Comparison of ENCODE assay signal across 14 cellular contexts in genomic region chr2:106163948-106164580, GRCh38. TPM values are rescaled to one million over a fixed set of nuclear protein-coding genes. Genes with fewer than 3 reads are reported as not detected.
DNase-seq lines count a peak whose midpoint lies in the region; ATAC-seq, FAIRE-seq and TF ChIP-seq lines count a peak whose summit lies in the region.
"Had no signal": no experiment of that assay in that cellular context is flagged by ENCODE, and none has a peak within 500 bp of the region (broad histone marks: within the 10 kb centered on the region; RNA-seq: fewer than 3 reads in every experiment).

No MANE protein-coding gene starts in this region.

- H3F3A ChIP-seq in PC-9 (ENCODE audit: insufficient read depth, low read depth) = peaks cover 31% of the 10 kb centered on the region

- TF ChIP-seq POLR2A in HepG2 (IDR thresholded peaks at IDR 0.05; ENCODE audit: insufficient read depth in 1 of 2, low read depth in 2 of 2, low read length in 2 of 2) (no peak), right lobe of liver (IDR thresholded peaks at IDR 0.05) (no peak), thyroid gland (IDR thresholded peaks at IDR 0.05) (no peak)

- H3K27ac ChIP-seq in HepG2 (ENCODE audit: extremely low read length, insufficient read depth, low read length) (no peak overlapping the region), right lobe of liver (no peak overlapping the region), PC-9 (peak overlapping the region; percentile 87), thyroid gland (peak overlapping the region in 2 of 3 donors; percentile 29 to 32)
- H3K27ac ChIP-seq: RWPE1 had no signal

- TF ChIP-seq CTCF in HepG2 (CRISPR knock-in tag; IDR thresholded peaks at IDR 0.05) = no peak
- no peak for TF ChIP-seq CTCF in right lobe of liver (IDR thresholded peaks at IDR 0.05)
- TF ChIP-seq CTCF in PC-9 (conservative IDR thresholded peaks at IDR 0.05) = no peak
- TF ChIP-seq CTCF in fibroblast of mammary gland (conservative IDR thresholded peaks at IDR 0.05; ENCODE audit: control insufficient read depth, insufficient read depth, low read depth, low read length) = no peak
- TF ChIP-seq CTCF in thyroid gland (IDR thresholded peaks at IDR 0.05) = no peak

- no peaks in the 10 kb centered on the region for H3K9me3 ChIP-seq in HepG2 (ENCODE audit: low read length)
- no peaks in the 10 kb centered on the region for H3K9me3 ChIP-seq in right lobe of liver
- no peaks in the 10 kb centered on the region for H3K9me3 ChIP-seq in PC-9 (ENCODE audit: insufficient read depth, low read depth)
- no peaks in the 10 kb centered on the region for H3K9me3 ChIP-seq in thyroid gland

- H2AFZ ChIP-seq in HepG2 (ENCODE audit: low read length) (no peak overlapping the region), PC-9 (no peak overlapping the region)

- H3K36me3 ChIP-seq in HepG2 (replicated peaks in 1 of 2; ENCODE audit: control insufficient read depth in 1 of 2, insufficient read depth in 2 of 2, low read length in 2 of 2) = peaks cover 21 to 50% of the 10 kb centered on the region in 2 experiments
- no peaks in the 10 kb centered on the region for H3K36me3 ChIP-seq in right lobe of liver
- H3K36me3 ChIP-seq in PC-9 (ENCODE audit: low read depth) = 0 out of 2 replicates have a peak, but pooled peaks cover 10% of the 10 kb centered on the region
- H3K36me3 ChIP-seq in thyroid gland = no peaks in the 10 kb centered on the region

- no peak overlapping the region for H3K4me3 ChIP-seq in HepG2 (replicated peaks in 1 of 3; ENCODE audit: insufficient read depth in 1 of 3, low read depth in 2 of 3, low read length in 3 of 3)
- no peak overlapping the region for H3K4me3 ChIP-seq in right lobe of liver
- peak overlapping the region; percentile 22; the same call in 1 of the 2 replicates for H3K4me3 ChIP-seq in PC-9
- no peak overlapping the region for H3K4me3 ChIP-seq in fibroblast of mammary gland (ENCODE audit: control insufficient read depth, low read depth, low read length)
- no peak overlapping the region for H3K4me3 ChIP-seq in thyroid gland (replicated peaks in 1 of 3)

- intact Hi-C loops in HepG2 (cut with micrococcal nuclease; ENCODE audit: unreplicated experiment) = no loop called here
- intact Hi-C loops in right lobe of liver (cut with DNase I) = no loop called here
- intact Hi-C loops in PC-9 (cut with micrococcal nuclease; ENCODE audit: unreplicated experiment) = no loop called here
- intact Hi-C loops in thyroid gland (cut with DNase I) = no loop called here

- in situ Hi-C loops in HepG2 (cut with HindIII; ENCODE audit: extremely low pct_ligation_motif_present, low pct_unique_long_range_greater_than_20kb) = no loop called here

- TF ChIP-seq EP300 in HepG2 (IDR thresholded peaks at IDR 0.05; ENCODE audit: low read depth in 2 of 2, low read length in 2 of 2) = no peak
- TF ChIP-seq EP300 in HepG2 (CRISPR knock-in tag; IDR thresholded peaks at IDR 0.05; ENCODE audit: borderline replicate concordance) = no peak

- no peak for TF ChIP-seq RAD21 in HepG2 (CRISPR knock-in tag; IDR thresholded peaks at IDR 0.05)

- no TSS peak for BruUV-seq in HepG2 (replicated peaks; lab: Mats Ljungman, UMichigan)
- BruUV-seq in PC-9 (replicated peaks; lab: Mats Ljungman, UMichigan) = no TSS peak

- no peak overlapping the region for H3K4me2 ChIP-seq in HepG2 (ENCODE audit: low read depth, low read length)
- peak overlapping the region; percentile 77 for H3K4me2 ChIP-seq in PC-9

- H3K4me1 ChIP-seq in HepG2 (ENCODE audit: insufficient read depth, low read length) (peaks cover 22% of the 10 kb centered on the region), right lobe of liver (no peaks in the 10 kb centered on the region), PC-9 (replicated peaks; ENCODE audit: insufficient read depth) (peaks cover 49% of the 10 kb centered on the region), thyroid gland (peaks cover 23 to 27% of the 10 kb centered on the region in 2 donors)

- ATAC-seq in HepG2 (no peak), right lobe of liver (no peak)

- no peaks in the 10 kb centered on the region for H3K9me2 ChIP-seq in PC-9 (ENCODE audit: insufficient read depth)

- CTCF ChIA-PET in HepG2 (lab: Yijun Ruan, JAX; ENCODE audit: low intra/inter-chr PET ratio, low total read pairs) = no interaction called here
- CTCF ChIA-PET in PC-9 (lab: Charles Lee) = no interaction called here

- FAIRE-seq in HepG2 (lab: Jason Lieb, UNC) = peak; percentile 12
- FAIRE-seq: keratinocyte had no signal

- DNase-seq in HepG2 (ENCODE audit: low spot score) = no peak
- DNase-seq in right lobe of liver = no peak
- DNase-seq in PC-9 = no peak
- peak; percentile 22 for DNase-seq in fibroblast of mammary gland (ENCODE audit: low read depth)
- no peak for DNase-seq in thyroid gland
- no peak for DNase-seq in 8988T
- DNase-seq in NCI-H2171 treated with DMSO at 0.1 percent for 48 hours (lab: John Stamatoyannopoulos, UW) = no peak
- no peak for DNase-seq in HCEC 1CT
- DNase-seq: anterior cingulate cortex; NCI-H1092 treated with DMSO at 0.1 percent for 48 hours; NCI-H446; stimulated activated CD4-positive, alpha-beta T cell treated with anti-CD3 and anti-CD28 coated beads, Interleukin-2, amount 100 ng/mL, for 48 hours had no signal

- H4K20me1 ChIP-seq in HepG2 (ENCODE audit: insufficient read depth, low read length) (no peaks in the 10 kb centered on the region), PC-9 (ENCODE audit: insufficient read depth) (no peaks in the 10 kb centered on the region)

- WGBS in HepG2 (ENCODE audit: low lambda C conversion rate) = 77% methylated on average over 6 of the region's 6 CpGs
- WGBS in right lobe of liver (ENCODE audit: insufficient coverage, low coverage, low lambda C conversion rate, missing lambda C conversion rate) = 62% methylated on average over 5 of the region's 6 CpGs
- whole genome bisulfite sequencing in thyroid gland, 2 donors = 60 to 68% methylated on average over 6 of the region's 6 CpGs

- H3K79me2 ChIP-seq in HepG2 (ENCODE audit: insufficient read depth, low read length) (peaks cover 26% of the 10 kb centered on the region), PC-9 (ENCODE audit: low read depth) (peaks cover 45% of the 10 kb centered on the region; the same call in 1 of the 2 replicates)

- no peaks in the 10 kb centered on the region for H3K27me3 ChIP-seq in HepG2 (ENCODE audit: control insufficient read depth in 1 of 2, insufficient read depth in 2 of 2, low read length in 2 of 2)
- H3K27me3 ChIP-seq in right lobe of liver = no peaks in the 10 kb centered on the region
- H3K27me3 ChIP-seq in PC-9 (ENCODE audit: insufficient read depth, low read depth) = no peaks in the 10 kb centered on the region
- H3K27me3 ChIP-seq in thyroid gland = no peaks in the 10 kb centered on the region

- no peak overlapping the region for H3K9ac ChIP-seq in HepG2 (ENCODE audit: insufficient read depth, low read depth, low read length)

- POLR2A ChIA-PET in HepG2 (lab: Yijun Ruan, JAX) = no interaction called here
- POLR2A ChIA-PET in PC-9 (lab: Charles Lee; ENCODE audit: unreplicated experiment) = no interaction called here

TF ChIP-seq in HepG2, 621 proteins besides CTCF, POLR2A, EP300 and RAD21 (continues in another document):
- TF ChIP-seq PCBP1 (IDR thresholded peaks at IDR 0.05; ENCODE audit: borderline replicate concordance, low read depth, low read length) (no peak), RBM39 (IDR thresholded peaks at IDR 0.05; ENCODE audit: low read depth, low read length, poor library complexity, severe bottlenecking) (no peak), GRHL1 (CRISPR knock-in tag; conservative IDR thresholded peaks at IDR 0.05) (no peak), ZSCAN12 (CRISPR knock-in tag; IDR thresholded peaks at IDR 0.05) (no peak), JARID2 (CRISPR knock-in tag; IDR thresholded peaks at IDR 0.05; ENCODE audit: insufficient replicate concordance) (no peak), SOX5 (CRISPR knock-in tag; IDR thresholded peaks at IDR 0.05; ENCODE audit: borderline replicate concordance) (no peak), IKZF1 (IDR thresholded peaks at IDR 0.05) (no peak)

RNA-seq across cellular contexts. Expression of gene UXS1, which starts 30.0 kb away (rescaled TPM):
- total RNA-seq in HepG2 (2016; rRNA removed; fragmentation: Illumina TruSeq; extraction: Trizol) (35.4 and 53.3 TPM in 2 replicates), right lobe of liver (10 to 100 TPM in 5 of 6 experiments, 1 to 10 TPM in 1; 8.2 to 56.2 (median 14.0) TPM), PC-9 (2021) (61.3 and 65.6 TPM in 2 replicates), thyroid gland (10 to 100 TPM; 32.2 to 94.2 (median 36.0) TPM)
- 213 and 242 TPM in 2 replicates for total RNA-seq in HepG2 (2016; cell fraction: cytosol; rRNA removed; fragmentation: Illumina TruSeq; extraction: Trizol; ENCODE audit: low read depth)
- 35.4 and 55.0 TPM in 2 replicates for total RNA-seq in HepG2 (2016; cell fraction: insoluble cytoplasmic fraction; rRNA removed; fragmentation: Illumina TruSeq; extraction: Trizol)
- 82.8 and 94.5 TPM in 2 replicates for total RNA-seq in HepG2 (2016; cell fraction: membrane; rRNA removed; fragmentation: Illumina TruSeq; extraction: Trizol)
- total RNA-seq in HepG2 (2016; cell fraction: nucleus; rRNA removed; fragmentation: Illumina TruSeq; extraction: Trizol) = 81.3 and 87.6 TPM in 2 replicates
- polyA plus RNA-seq in HepG2 (2011; rRNA removed) = 110 and 117 TPM in 2 replicates
- polyA plus RNA-seq in HepG2 (2011; cell fraction: cytosol; rRNA removed) = 84.0 and 87.5 TPM in 2 replicates
- polyA plus RNA-seq in HepG2 (2011; cell fraction: nucleus; rRNA removed) = 63.2 and 66.8 TPM in 2 replicates
- 66.7 and 76.7 TPM in 2 replicates for polyA plus RNA-seq in HepG2 (2012)
- polyA plus RNA-seq in HepG2 (2016; cell fraction: cytosol; fragmentation: Illumina TruSeq; extraction: Trizol; ENCODE audit: low read depth) = 24.5 and 28.9 TPM in 2 replicates
- polyA plus RNA-seq in HepG2 (2016; cell fraction: insoluble cytoplasmic fraction; fragmentation: Illumina TruSeq; extraction: Trizol; ENCODE audit: low read depth) = 51.5 and 54.9 TPM in 2 replicates
- 39.9 TPM in 2 replicates for polyA plus RNA-seq in HepG2 (2016; cell fraction: membrane; fragmentation: Illumina TruSeq; extraction: Trizol; ENCODE audit: low read depth)
- polyA plus RNA-seq in HepG2 (2016; cell fraction: nucleus; fragmentation: Illumina TruSeq; extraction: Trizol; ENCODE audit: insufficient read depth, low read depth) = 128 and 133 TPM in 2 replicates
- polyA minus RNA-seq in HepG2 (2011; rRNA and poly(A)+ RNA removed; ENCODE audit: low replicate concordance) = 33.9 and 171 TPM in 2 replicates
- polyA minus RNA-seq in HepG2 (2011; cell fraction: cytosol; rRNA and poly(A)+ RNA removed) = 65.9 and 83.0 TPM in 2 replicates
- 109 TPM in 2 replicates for polyA minus RNA-seq in HepG2 (2011; cell fraction: nucleus; rRNA and poly(A)+ RNA removed)

Comparison
In these comparisons a context has a peak if more than half of its experiments do, and no peak if none do; other contexts are left out.
1. H3K27ac ChIP-seq: peak in PC-9 (single experiment) and thyroid gland (2 of 3); none in HepG2 (single experiment) and right lobe of liver (0 of 3).